Comparison of ENCODE assay signal across 16 cellular contexts in the genomic region with DNA sequence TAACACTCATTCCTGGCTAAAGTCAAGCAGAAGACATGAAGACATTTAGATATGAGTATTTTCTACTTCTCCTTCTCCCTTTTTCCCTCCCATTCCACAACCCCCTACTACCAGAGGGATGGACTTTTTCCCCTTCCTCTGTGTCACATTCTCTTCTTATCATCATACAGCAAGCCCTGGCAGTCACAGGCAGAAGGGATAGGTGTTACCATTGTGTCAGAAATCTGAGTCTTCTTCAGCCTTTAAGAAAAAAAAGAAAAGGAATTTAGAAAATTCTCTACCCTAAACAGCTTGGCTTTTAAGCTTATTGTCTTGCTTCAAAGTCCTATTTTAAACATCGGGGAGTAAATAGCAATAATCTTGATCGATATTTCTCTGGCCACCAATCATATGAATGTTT. TPM values are rescaled to one million over a fixed set of nuclear protein-coding genes. Genes with fewer than 3 reads are reported as not detected.
DNase-seq lines count a peak whose midpoint lies in the region; ATAC-seq and TF ChIP-seq lines count a peak whose summit lies in the region.
"Had no signal": no experiment of that assay in that cellular context is flagged by ENCODE, and none has a peak within 500 bp of the region (broad histone marks: within the 10 kb centered on the region; RNA-seq: fewer than 3 reads in every experiment).

No MANE protein-coding gene starts in this region.

- POLR2A ChIA-PET in activated CD4-positive, alpha-beta T cell treated with anti-CD3 and anti-CD28 coated beads, Interleukin-2, amount 10 ng/mL, durations not matched to agents 7 days and 5 days (lab: Charles Lee), result no interaction called here

- peaks cover 8% of the 10 kb centered on the region; the same call in 1 of the 2 replicates for H3K9me2 ChIP-seq in GM23338 (ENCODE audit: insufficient read depth)

- no peak overlapping the region for H3K4me3 Mint-ChIP-seq in GM23338
- no peak overlapping the region for H3K4me3 Mint-ChIP-seq in mesothelial cell of epicardium
- H3K4me3 Mint-ChIP-seq in activated CD4-positive, alpha-beta T cell treated with anti-CD3 and anti-CD28 coated beads, Interleukin-2, amount 10 ng/mL, durations not matched to agents 7 days and 5 days, result no peak overlapping the region
- H3K4me3 Mint-ChIP-seq: activated CD8-positive, alpha-beta T cell treated with anti-CD3 and anti-CD28 coated beads for 36 hours; memory B cell had no signal

- H3K79me2 ChIP-seq in GM23338 (replicated peaks; ENCODE audit: insufficient read depth), result no peaks in the 10 kb centered on the region

- H3K4me2 ChIP-seq in GM23338, result no peak overlapping the region

- no peaks in the 10 kb centered on the region for H3K4me1 ChIP-seq in GM23338 (ENCODE audit: insufficient read depth)
- peaks cover 0 to 3% of the 10 kb centered on the region in 2 donors for H3K4me1 ChIP-seq in esophagus (ENCODE audit: control insufficient read depth in 2 of 2, insufficient read depth in 2 of 2, low read length in 1 of 2)
- H3K4me1 ChIP-seq in stomach smooth muscle (ENCODE audit: control insufficient read depth, insufficient read depth, low read length), result peaks cover 4% of the 10 kb centered on the region

- no peaks in the 10 kb centered on the region for H3K27me3 Mint-ChIP-seq in GM23338 (ENCODE audit: insufficient read depth, low read depth, poor library complexity)
- H3K27me3 Mint-ChIP-seq in mesothelial cell of epicardium (ENCODE audit: low read depth), result no peaks in the 10 kb centered on the region
- peaks cover 26% of the 10 kb centered on the region for H3K27me3 Mint-ChIP-seq in activated CD4-positive, alpha-beta T cell treated with anti-CD3 and anti-CD28 coated beads, Interleukin-2, amount 10 ng/mL, durations not matched to agents 7 days and 5 days

- H3K9me3 Mint-ChIP-seq in GM23338 (no peaks in the 10 kb centered on the region), mesothelial cell of epicardium (peaks cover 8% of the 10 kb centered on the region)
- H3K9me3 Mint-ChIP-seq in activated CD4-positive, alpha-beta T cell treated with anti-CD3 and anti-CD28 coated beads, Interleukin-2, amount 10 ng/mL, durations not matched to agents 7 days and 5 days, result peaks cover 4% of the 10 kb centered on the region
- H3K9me3 Mint-ChIP-seq: activated CD8-positive, alpha-beta T cell treated with anti-CD3 and anti-CD28 coated beads for 36 hours; memory B cell had no signal

- in situ Hi-C loops in GM13977 (cut with MboI; ENCODE audit: low pct_unique_long_range_greater_than_20kb, low sequenced_read_pairs, unreplicated experiment), result no loop called here

- 69 to 75% methylated on average over 2 of the region's 2 CpGs for WGBS in esophagus, 2 donors

- H3K9me3 ChIP-seq in esophagus (ENCODE audit: control insufficient read depth in 2 of 2, insufficient read depth in 1 of 2, low read depth in 1 of 2, low read length in 1 of 2) (no peaks in the 10 kb centered on the region), stomach smooth muscle (ENCODE audit: control insufficient read depth in 2 of 2, low read length in 2 of 2) (no peaks in the 10 kb centered on the region)

- H3K27me3 ChIP-seq in GM23338 (ENCODE audit: insufficient read depth) (no peaks in the 10 kb centered on the region), esophagus (ENCODE audit: control insufficient read depth in 1 of 2, insufficient read depth in 2 of 2, low read length in 2 of 2) (no peaks in the 10 kb centered on the region), stomach smooth muscle (ENCODE audit: control insufficient read depth in 1 of 2, insufficient read depth in 2 of 2, low read length in 2 of 2) (no peaks in the 10 kb centered on the region)
- H3K27me3 ChIP-seq: dorsolateral prefrontal cortex had no signal

- TF ChIP-seq CTCF in GM23338 (conservative IDR thresholded peaks at IDR 0.05; ENCODE audit: low read depth in 2 of 2) (no peak), mesothelial cell of epicardium (IDR thresholded peaks at IDR 0.05; ENCODE audit: unreplicated experiment) (no peak), GM13977 (IDR thresholded peaks at IDR 0.05; ENCODE audit: extremely low read depth, insufficient read depth, missing control alignments) (no peak)

- H3K27ac Mint-ChIP-seq in GM23338 (no peak overlapping the region), mesothelial cell of epicardium (peak overlapping the region; percentile 52)
- no peak overlapping the region for H3K27ac Mint-ChIP-seq in activated CD4-positive, alpha-beta T cell treated with anti-CD3 and anti-CD28 coated beads, Interleukin-2, amount 10 ng/mL, durations not matched to agents 7 days and 5 days
- H3K27ac Mint-ChIP-seq: activated CD8-positive, alpha-beta T cell treated with anti-CD3 and anti-CD28 coated beads for 36 hours; memory B cell had no signal

- H3K9ac ChIP-seq in stomach smooth muscle (ENCODE audit: low read length in 2 of 2), result no peak overlapping the region

- H4K20me1 ChIP-seq in GM23338 (replicated peaks; ENCODE audit: insufficient read depth), result no peaks in the 10 kb centered on the region

- H3K4me1 Mint-ChIP-seq in GM23338 (no peaks in the 10 kb centered on the region), mesothelial cell of epicardium (peaks cover 6% of the 10 kb centered on the region)
- no peaks in the 10 kb centered on the region for H3K4me1 Mint-ChIP-seq in activated CD4-positive, alpha-beta T cell treated with anti-CD3 and anti-CD28 coated beads, Interleukin-2, amount 10 ng/mL, durations not matched to agents 7 days and 5 days
- H3K4me1 Mint-ChIP-seq: memory B cell had no signal

- peak overlapping the region; percentile 28; the same call in 1 of the 2 replicates for H2AFZ ChIP-seq in GM23338

- CTCF ChIA-PET in activated CD4-positive, alpha-beta T cell treated with anti-CD3 and anti-CD28 coated beads, Interleukin-2, amount 10 ng/mL, durations not matched to agents 7 days and 5 days (lab: Charles Lee), result no interaction called here

- H3K27ac ChIP-seq in GM23338 (ENCODE audit: low read depth) (no peak overlapping the region), esophagus (ENCODE audit: low read depth in 2 of 2, low read length in 1 of 2) (peak overlapping the region; percentile 78 to 79), stomach smooth muscle (ENCODE audit: low read length) (peak overlapping the region; percentile 8)

- H3K4me3 ChIP-seq in GM23338 (no peak overlapping the region), esophagus (ENCODE audit: low read depth in 1 of 2, low read length in 2 of 2) (no peak overlapping the region), stomach smooth muscle (ENCODE audit: low read length in 2 of 2) (no peak overlapping the region)
- H3K4me3 ChIP-seq: dorsolateral prefrontal cortex had no signal

- H3F3A ChIP-seq in GM23338 (replicated peaks; ENCODE audit: low read depth), result no peaks in the 10 kb centered on the region

- H3K36me3 Mint-ChIP-seq in GM23338 (ENCODE audit: low read depth) (no peaks in the 10 kb centered on the region), mesothelial cell of epicardium (no peaks in the 10 kb centered on the region)
- H3K36me3 Mint-ChIP-seq in activated CD4-positive, alpha-beta T cell treated with anti-CD3 and anti-CD28 coated beads, Interleukin-2, amount 10 ng/mL, durations not matched to agents 7 days and 5 days (ENCODE audit: low read depth), result no peaks in the 10 kb centered on the region
- H3K36me3 Mint-ChIP-seq: memory B cell had no signal

- DNase-seq in GM23338 (ENCODE audit: low spot score), result no peak
- no peak for DNase-seq in mesothelial cell of epicardium (ENCODE audit: low spot score in 2 of 2, unreplicated experiment in 2 of 2)
- DNase-seq in DMS 273 treated with DMSO at 0.1 percent for 48 hours (lab: John Stamatoyannopoulos, UW), result no peak
- no peak for DNase-seq in activated CD4-positive, alpha-beta T cell treated with anti-CD3 and anti-CD28 coated beads, Interleukin-2, amount 10 ng/mL, durations not matched to agents 7 days and 5 days
- no peak for DNase-seq in GM13977 (ENCODE audit: low spot score)
- DNase-seq: activated CD8-positive, alpha-beta T cell treated with anti-CD3 and anti-CD28 coated beads for 36 hours; dorsolateral prefrontal cortex; NCI-H187; NCI-H524 treated with DMSO at 0.1 percent for 48 hours; nucleus accumbens; OCI-M1 had no signal

- H3K36me3 ChIP-seq in GM23338 (ENCODE audit: insufficient read depth) (no peaks in the 10 kb centered on the region), esophagus (ENCODE audit: control insufficient read depth in 2 of 2, insufficient read depth in 2 of 2, low read length in 1 of 2) (no peaks in the 10 kb centered on the region), stomach smooth muscle (ENCODE audit: control insufficient read depth in 2 of 2, insufficient read depth in 2 of 2, low read length in 2 of 2) (no peaks in the 10 kb centered on the region)

- ATAC-seq in GM23338 (no peak), HG02678 (IDR thresholded peaks at IDR 0.05; ENCODE audit: unreplicated experiment) (no peak)
- ATAC-seq: activated CD8-positive, alpha-beta T cell treated with anti-CD3 and anti-CD28 coated beads for 36 hours had no signal

RNA-seq across cellular contexts. Expression of a gene that starts 30.8 kb away (rescaled TPM):
- not detected in 2 replicates for total RNA-seq in GM23338 (2014; rRNA removed; shearing (Covaris generic))
- polyA plus RNA-seq in GM23338 (2016; fragmentation: Nextera tagmentation; extraction: Ambion mirVana) (not detected in 2 replicates), esophagus (1 to 10 TPM; 1.7 to 2.3 TPM)
- 0.34 to 0.69 TPM (median 0.54 TPM) in 3 replicates for total RNA-seq in mesothelial cell of epicardium
- total RNA-seq in activated CD4-positive, alpha-beta T cell treated with anti-CD3 and anti-CD28 coated beads, Interleukin-2, amount 10 ng/mL, durations not matched to agents 7 days and 5 days, result not detected
- total RNA-seq: activated CD8-positive, alpha-beta T cell treated with anti-CD3 and anti-CD28 coated beads for 36 hours had no signal

RNA-seq across cellular contexts. Expression of a gene that starts 51.8 kb away (rescaled TPM):
- total RNA-seq in GM23338 (2014; rRNA removed; shearing (Covaris generic)), result not detected in 2 replicates
- polyA plus RNA-seq in GM23338 (2016; fragmentation: Nextera tagmentation; extraction: Ambion mirVana) (not detected in 2 replicates), esophagus (100 to 1,000 TPM; 208 to 250 TPM)
- not detected in 3 replicates for total RNA-seq in mesothelial cell of epicardium
- not detected for total RNA-seq in activated CD4-positive, alpha-beta T cell treated with anti-CD3 and anti-CD28 coated beads, Interleukin-2, amount 10 ng/mL, durations not matched to agents 7 days and 5 days
- total RNA-seq: activated CD8-positive, alpha-beta T cell treated with anti-CD3 and anti-CD28 coated beads for 36 hours; dorsolateral prefrontal cortex; temporal lobe had no signal
